ENCODE assay signal across 29 cellular contexts in genomic region chr17:77825621-77826020, GRCh38.
"Had no signal": no experiment of that assay in that cellular context is flagged by ENCODE, and none has a peak within 500 bp of the region (broad histone marks: within the 10 kb centered on the region; RNA-seq: fewer than 3 reads in every experiment).

No MANE protein-coding gene starts in this region.

- H3K27me3 Mint-ChIP-seq: activated naive CD4-positive, alpha-beta T cell treated with anti-CD3 and anti-CD28 coated beads, Interleukin-2, amount 50 U/mL, for 24 hours; T-helper 17 cell had no signal

- H3K36me3 ChIP-seq: adrenal gland, gastrocnemius medialis, ovary, prostate gland, tibial nerve, WERI-Rb-1 had no signal

- DNase-seq: activated CD4-positive, alpha-beta T cell treated with anti-CD3 and anti-CD28 coated beads for 48 hours; activated CD4-positive, alpha-beta T cell treated with anti-CD3 and anti-CD28 coated beads, Interleukin-2, amount 50 U/mL, for 48 hours; activated CD8-positive, alpha-beta memory T cell treated with anti-CD3 and anti-CD28 coated beads for 24 hours; adrenal gland; body of pancreas; cerebellar nuclear complex; effector memory CD4-positive, alpha-beta T cell; gastrocnemius medialis; glutamatergic neuron; islet precursor cell; left colon; mesenchymal stem cell; retina; stimulated activated CD4-positive, alpha-beta T cell treated with anti-CD3 and anti-CD28 coated beads, Interleukin-15, amount 100 ng/mL, for 24 hours; stimulated activated CD4-positive, alpha-beta T cell treated with anti-CD3 and anti-CD28 coated beads, Interleukin-2, amount 100 ng/mL, for 24 hours; stimulated activated naive CD4-positive, alpha-beta T cell; T-helper 17 cell; T1000; WERI-Rb-1 had no signal

- ATAC-seq: activated CD4-positive, CD25-positive, alpha-beta regulatory T cell treated with anti-CD3 and anti-CD28 coated beads, Interleukin-2, amount 50 U/mL, for 24 hours; body of pancreas; gastrocnemius medialis; left colon; T-helper 17 cell had no signal

- H3K27me3 ChIP-seq: adrenal gland, body of pancreas, dorsolateral prefrontal cortex, gastrocnemius medialis, hepatocyte, ovary, tibial nerve had no signal

- H3K9me3 Mint-ChIP-seq: activated naive CD4-positive, alpha-beta T cell treated with anti-CD3 and anti-CD28 coated beads, Interleukin-2, amount 50 U/mL, for 24 hours; nephron had no signal

- H3K27ac ChIP-seq: adrenal gland, body of pancreas, coronary artery, dorsolateral prefrontal cortex, gastrocnemius medialis, hepatocyte, ovary, prostate gland, tibial nerve, WERI-Rb-1 had no signal

- H3K36me3 Mint-ChIP-seq: activated naive CD4-positive, alpha-beta T cell treated with anti-CD3 and anti-CD28 coated beads, Interleukin-2, amount 50 U/mL, for 24 hours had no signal

- H3K27ac Mint-ChIP-seq: activated naive CD4-positive, alpha-beta T cell treated with anti-CD3 and anti-CD28 coated beads, Interleukin-2, amount 50 U/mL, for 24 hours; nephron; T-helper 17 cell had no signal

- H3K4me3 ChIP-seq: adrenal gland, body of pancreas, coronary artery, dorsolateral prefrontal cortex, gastrocnemius medialis, hepatocyte, ovary, prostate gland, smooth muscle cell, tibial nerve had no signal

- H3K4me1 ChIP-seq: body of pancreas, prostate gland had no signal

- H3K9me3 ChIP-seq: adrenal gland, body of pancreas, gastrocnemius medialis, ovary, prostate gland, tibial nerve had no signal

- H3K4me3 Mint-ChIP-seq: activated naive CD4-positive, alpha-beta T cell treated with anti-CD3 and anti-CD28 coated beads, Interleukin-2, amount 50 U/mL, for 24 hours; nephron; T-helper 17 cell had no signal

- H3K4me2 ChIP-seq: hepatocyte, smooth muscle cell had no signal

- H2AFZ ChIP-seq: hepatocyte had no signal

- H3K79me2 ChIP-seq: hepatocyte had no signal
